Comparison of ENCODE assay signal across 1 cellular context in the genomic region with DNA sequence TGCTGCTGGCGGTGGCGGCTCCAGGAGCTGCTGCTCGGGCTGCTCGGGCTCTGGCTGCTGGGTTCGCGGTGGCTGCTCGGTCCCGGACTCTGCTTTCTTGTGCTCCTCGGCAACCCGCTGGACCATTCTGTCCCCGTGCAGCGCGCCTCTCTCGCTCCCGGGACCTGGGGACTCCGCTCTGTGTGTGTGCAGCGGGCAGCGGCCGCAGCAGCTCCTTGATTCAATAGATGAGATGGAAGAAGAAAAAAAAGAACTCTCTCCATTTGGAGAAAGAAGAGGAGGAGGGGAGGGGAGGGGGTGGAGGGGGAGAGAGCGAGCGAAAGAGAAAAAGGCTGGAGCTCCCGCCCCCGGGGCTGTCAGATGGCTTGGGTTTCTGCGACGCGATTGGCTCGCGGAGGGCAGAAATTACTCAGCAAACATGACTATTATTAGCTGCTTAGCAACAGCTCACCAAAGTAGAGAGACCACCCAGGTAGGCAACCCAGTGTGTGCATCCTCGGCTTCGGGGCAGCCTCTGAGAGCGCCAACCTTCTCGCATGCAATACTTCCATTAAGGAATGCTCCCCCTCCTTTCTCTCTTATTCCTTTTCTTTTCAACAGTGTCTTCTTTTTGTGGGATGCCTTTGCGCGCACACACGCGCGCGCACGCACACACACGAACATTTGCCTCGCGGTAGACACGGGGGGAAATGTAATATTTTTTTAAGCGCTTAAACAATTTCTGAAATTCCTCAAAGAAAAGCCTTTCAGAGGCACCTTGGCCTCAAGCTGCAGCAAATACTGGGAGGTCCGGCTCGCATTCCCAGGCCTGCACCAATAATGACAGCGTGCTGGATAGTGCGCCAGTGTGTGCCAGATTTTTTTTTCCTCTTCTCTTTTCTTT.
A peak's percentile ranks its signal among the peaks of the same experiment; 100 is the strongest.
TF ChIP-seq lines count a peak whose summit lies in the region.

No MANE protein-coding gene starts in this region.

TF ChIP-seq in GM12878, 131 proteins besides CTCF, POLR2A, EP300 and RAD21 (continued from another document):
- TF ChIP-seq, protein P1, sequence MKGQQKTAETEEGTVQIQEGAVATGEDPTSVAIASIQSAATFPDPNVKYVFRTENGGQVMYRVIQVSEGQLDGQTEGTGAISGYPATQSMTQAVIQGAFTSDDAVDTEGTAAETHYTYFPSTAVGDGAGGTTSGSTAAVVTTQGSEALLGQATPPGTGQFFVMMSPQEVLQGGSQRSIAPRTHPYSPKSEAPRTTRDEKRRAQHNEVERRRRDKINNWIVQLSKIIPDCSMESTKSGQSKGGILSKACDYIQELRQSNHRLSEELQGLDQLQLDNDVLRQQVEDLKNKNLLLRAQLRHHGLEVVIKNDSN (IDR thresholded peaks at IDR 0.05; ENCODE audit: borderline replicate concordance, extremely low read length, insufficient read depth, low read depth, low read length) = no peak
- TF ChIP-seq EGR1 (IDR thresholded peaks at IDR 0.05; ENCODE audit: borderline replicate concordance in 1 of 2, low read depth in 2 of 2, low read length in 2 of 2) (peak in 1 of 2 experiments; percentile 59; a peak in 1 of 3 replicates), POLR2AphosphoS5 (IDR thresholded peaks at IDR 0.05; ENCODE audit: low read length) (0 out of 2 replicates have a peak, but pooled peaks have one; percentile 35), MTA2 (IDR thresholded peaks at IDR 0.05; ENCODE audit: low read depth) (0 out of 2 replicates have a peak, but pooled peaks have one; percentile 26), LARP7 (IDR thresholded peaks at IDR 0.05) (peak; percentile 16; the same call in 1 of the 2 replicates), RUNX3 (IDR thresholded peaks at IDR 0.05; ENCODE audit: low read length) (no peak), KLF5 (IDR thresholded peaks at IDR 0.05; ENCODE audit: partially characterized antibody) (no peak), ASH2L (IDR thresholded peaks at IDR 0.05; ENCODE audit: borderline replicate concordance, low read depth) (no peak), MTA3 (IDR thresholded peaks at IDR 0.05; ENCODE audit: borderline replicate concordance, low read length) (0 out of 2 replicates have a peak, but pooled peaks have one; percentile 15), NR2C2 (IDR thresholded peaks at IDR 0.05; ENCODE audit: borderline replicate concordance, control insufficient read depth, insufficient read length, low read depth) (no peak), MEF2B (IDR thresholded peaks at IDR 0.05; ENCODE audit: partially characterized antibody, poor library complexity, severe bottlenecking) (peak; percentile 60), RFX5 (IDR thresholded peaks at IDR 0.05; ENCODE audit: low read depth, low read length) (peak; percentile 63), NR2F1 (conservative IDR thresholded peaks at IDR 0.05) (0 out of 2 replicates have a peak, but pooled peaks have one; percentile 17), GATAD2B (conservative IDR thresholded peaks at IDR 0.05; ENCODE audit: low read depth) (0 out of 2 replicates have a peak, but pooled peaks have one; percentile 17), JUND (IDR thresholded peaks at IDR 0.05; ENCODE audit: low read depth, low read length) (peak; percentile 74; the same call in 1 of the 2 replicates), ZNF384 (IDR thresholded peaks at IDR 0.05; ENCODE audit: borderline replicate concordance, low read depth, low read length) (peak; percentile 5; the same call in 1 of the 2 replicates), IKZF1 (conservative IDR thresholded peaks at IDR 0.05) (0 out of 2 replicates have a peak, but pooled peaks have one; percentile 29), JUNB (IDR thresholded peaks at IDR 0.05) (peak; percentile 69), IRF4 (IDR thresholded peaks at IDR 0.05; ENCODE audit: low read depth, low read length) (peak; percentile 80), SP1 (IDR thresholded peaks at IDR 0.05; ENCODE audit: low read depth, low read length) (peak; percentile 45), NRF1 (conservative IDR thresholded peaks at IDR 0.05; ENCODE audit: low read depth, low read length) (no peak), ZSCAN29 (IDR thresholded peaks at IDR 0.05) (no peak), BHLHE40 (IDR thresholded peaks at IDR 0.05; ENCODE audit: borderline replicate concordance in 1 of 2, low read depth in 2 of 2, low read length in 1 of 2) (0 out of 4 replicates have a peak, but pooled peaks of 1 of the 2 experiments have one; percentile 7), RCOR1 (conservative IDR thresholded peaks at IDR 0.05; ENCODE audit: low read depth, low read length) (no peak)
- TF ChIP-seq, protein P2, sequence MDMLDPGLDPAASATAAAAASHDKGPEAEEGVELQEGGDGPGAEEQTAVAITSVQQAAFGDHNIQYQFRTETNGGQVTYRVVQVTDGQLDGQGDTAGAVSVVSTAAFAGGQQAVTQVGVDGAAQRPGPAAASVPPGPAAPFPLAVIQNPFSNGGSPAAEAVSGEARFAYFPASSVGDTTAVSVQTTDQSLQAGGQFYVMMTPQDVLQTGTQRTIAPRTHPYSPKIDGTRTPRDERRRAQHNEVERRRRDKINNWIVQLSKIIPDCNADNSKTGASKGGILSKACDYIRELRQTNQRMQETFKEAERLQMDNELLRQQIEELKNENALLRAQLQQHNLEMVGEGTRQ (IDR thresholded peaks at IDR 0.05; ENCODE audit: borderline replicate concordance, low read depth, low read length) = peak; percentile 6; the same call in 1 of the 2 replicates
- TF ChIP-seq, protein P3, sequence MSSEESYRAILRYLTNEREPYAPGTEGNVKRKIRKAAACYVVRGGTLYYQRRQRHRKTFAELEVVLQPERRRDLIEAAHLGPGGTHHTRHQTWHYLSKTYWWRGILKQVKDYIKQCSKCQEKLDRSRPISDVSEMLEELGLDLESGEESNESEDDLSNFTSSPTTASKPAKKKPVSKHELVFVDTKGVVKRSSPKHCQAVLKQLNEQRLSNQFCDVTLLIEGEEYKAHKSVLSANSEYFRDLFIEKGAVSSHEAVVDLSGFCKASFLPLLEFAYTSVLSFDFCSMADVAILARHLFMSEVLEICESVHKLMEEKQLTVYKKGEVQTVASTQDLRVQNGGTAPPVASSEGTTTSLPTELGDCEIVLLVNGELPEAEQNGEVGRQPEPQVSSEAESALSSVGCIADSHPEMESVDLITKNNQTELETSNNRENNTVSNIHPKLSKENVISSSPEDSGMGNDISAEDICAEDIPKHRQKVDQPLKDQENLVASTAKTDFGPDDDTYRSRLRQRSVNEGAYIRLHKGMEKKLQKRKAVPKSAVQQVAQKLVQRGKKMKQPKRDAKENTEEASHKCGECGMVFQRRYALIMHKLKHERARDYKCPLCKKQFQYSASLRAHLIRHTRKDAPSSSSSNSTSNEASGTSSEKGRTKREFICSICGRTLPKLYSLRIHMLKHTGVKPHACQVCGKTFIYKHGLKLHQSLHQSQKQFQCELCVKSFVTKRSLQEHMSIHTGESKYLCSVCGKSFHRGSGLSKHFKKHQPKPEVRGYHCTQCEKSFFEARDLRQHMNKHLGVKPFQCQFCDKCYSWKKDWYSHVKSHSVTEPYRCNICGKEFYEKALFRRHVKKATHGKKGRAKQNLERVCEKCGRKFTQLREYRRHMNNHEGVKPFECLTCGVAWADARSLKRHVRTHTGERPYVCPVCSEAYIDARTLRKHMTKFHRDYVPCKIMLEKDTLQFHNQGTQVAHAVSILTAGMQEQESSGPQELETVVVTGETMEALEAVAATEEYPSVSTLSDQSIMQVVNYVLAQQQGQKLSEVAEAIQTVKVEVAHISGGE (CRISPR knock-in tag; IDR thresholded peaks at IDR 0.05) = no peak
- TF ChIP-seq, protein P4, sequence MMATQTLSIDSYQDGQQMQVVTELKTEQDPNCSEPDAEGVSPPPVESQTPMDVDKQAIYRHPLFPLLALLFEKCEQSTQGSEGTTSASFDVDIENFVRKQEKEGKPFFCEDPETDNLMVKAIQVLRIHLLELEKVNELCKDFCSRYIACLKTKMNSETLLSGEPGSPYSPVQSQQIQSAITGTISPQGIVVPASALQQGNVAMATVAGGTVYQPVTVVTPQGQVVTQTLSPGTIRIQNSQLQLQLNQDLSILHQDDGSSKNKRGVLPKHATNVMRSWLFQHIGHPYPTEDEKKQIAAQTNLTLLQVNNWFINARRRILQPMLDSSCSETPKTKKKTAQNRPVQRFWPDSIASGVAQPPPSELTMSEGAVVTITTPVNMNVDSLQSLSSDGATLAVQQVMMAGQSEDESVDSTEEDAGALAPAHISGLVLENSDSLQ (IDR thresholded peaks at IDR 0.05) = peak; percentile 61; the same call in 1 of the 2 replicates
